Comparison of ENCODE assay signal across 1 cellular context in genomic region chr16:2531696-2532493, GRCh38.
A peak's percentile ranks its signal among the peaks of the same experiment; 100 is the strongest.
TF ChIP-seq lines count a peak whose summit lies in the region.

No MANE protein-coding gene starts in this region.

TF ChIP-seq in GM23338, 12 proteins besides CTCF, POLR2A, EP300 and RAD21 (continued from another document):
- TF ChIP-seq REST (IDR thresholded peaks at IDR 0.05; ENCODE audit: unreplicated experiment) (no peak), CREB1 (CRISPR knock-in tag; IDR thresholded peaks at IDR 0.05; ENCODE audit: low read depth) (peak; percentile 82), JUNB (IDR thresholded peaks at IDR 0.05; ENCODE audit: unreplicated experiment) (no peak)
TF ChIP-seq in GM23338: peak in this region for 2.
